32 cellular contexts compared by ENCODE assay signal in the genomic region with DNA sequence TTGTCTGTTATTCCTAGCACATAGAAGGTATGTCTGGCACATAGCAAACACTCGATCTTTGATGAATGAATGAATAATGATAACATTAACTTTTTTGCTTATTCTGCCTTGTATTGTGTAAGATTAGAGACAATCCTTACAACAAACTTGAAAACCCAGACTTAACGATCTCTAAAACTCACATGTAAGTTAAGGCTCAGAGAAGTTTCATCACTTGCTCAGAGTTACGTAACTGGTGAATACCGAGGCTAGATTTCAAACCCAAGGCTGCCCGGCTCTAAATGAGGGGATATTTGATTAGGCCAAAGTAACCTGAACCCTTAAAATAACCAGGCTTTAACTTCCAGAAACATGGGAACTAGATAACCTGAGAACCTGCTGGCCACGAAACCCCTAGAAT. TPM values are rescaled to one million over a fixed set of nuclear protein-coding genes. Genes with fewer than 3 reads are reported as not detected.
"Had no signal": no experiment of that assay in that cellular context is flagged by ENCODE, and none has a peak within 500 bp of the region (broad histone marks: within the 10 kb centered on the region; RNA-seq: fewer than 3 reads in every experiment).

No MANE protein-coding gene starts in this region.

- H3K4me1 ChIP-seq: prostate gland, sigmoid colon, uterus had no signal

- H3K9me3 ChIP-seq: ovary, prostate gland, sigmoid colon, uterus had no signal

- H3K4me3 ChIP-seq: coronary artery, dorsolateral prefrontal cortex, ovary, prostate gland, sigmoid colon, uterus had no signal

- DNase-seq: activated CD4-positive, alpha-beta T cell treated with anti-CD3 and anti-CD28 coated beads for 48 hours; activated CD4-positive, alpha-beta T cell treated with anti-CD3 and anti-CD28 coated beads, Interleukin-2, amount 50 U/mL, for 48 hours; activated CD8-positive, alpha-beta memory T cell treated with anti-CD3 and anti-CD28 coated beads for 24 hours; activated gamma-delta T cell; activated naive CD4-positive, alpha-beta T cell treated with anti-CD3 and anti-CD28 coated beads, Interleukin-2, amount 10 ng/mL, durations not matched to agents 7 days and 5 days; activated naive CD8-positive, alpha-beta T cell treated with anti-CD3 and anti-CD28 coated beads, Interleukin-2, amount 10 ng/mL, durations not matched to agents 7 days and 5 days; amniotic stem cell; brain microvascular endothelial cell; dorsolateral prefrontal cortex; effector memory CD4-positive, alpha-beta T cell; head of caudate nucleus; hippocampal formation; left colon; naive B cell; nephron progenitor cell; ovary; retina; sigmoid colon; small intestine; stimulated activated CD4-positive, alpha-beta T cell treated with anti-CD3 and anti-CD28 coated beads, Interleukin-4, amount 100 ng/mL, for 24 hours; substantia nigra; T-helper 9 cell; uterus; WERI-Rb-1 had no signal

- H3K27ac ChIP-seq: brain microvascular endothelial cell, coronary artery, dorsolateral prefrontal cortex, ovary, prostate gland, sigmoid colon, uterus, WERI-Rb-1 had no signal

- H3K27me3 ChIP-seq: brain microvascular endothelial cell, ovary had no signal

- H3K36me3 ChIP-seq: brain microvascular endothelial cell, ovary, prostate gland, sigmoid colon, uterus, WERI-Rb-1 had no signal

- FAIRE-seq: astrocyte, keratinocyte, small intestine had no signal

- ATAC-seq: activated CD4-positive, CD25-positive, alpha-beta regulatory T cell treated with anti-CD3 and anti-CD28 coated beads, Interleukin-2, amount 50 U/mL, for 24 hours; left colon; stimulated activated effector memory CD8-positive, alpha-beta T cell treated with anti-CD3 and anti-CD28 coated beads, Interleukin-12 subunit alpha, Interleukin-12 subunit beta, amount 100 ng/mL, for 72 hours had no signal

RNA-seq across cellular contexts. Expression of a gene that starts 22.3 kb away (rescaled TPM):
- total RNA-seq: activated naive CD8-positive, alpha-beta T cell treated with anti-CD3 and anti-CD28 coated beads, Interleukin-2, amount 10 ng/mL, durations not matched to agents 7 days and 5 days; epithelial cell of proximal tubule had no signal
- polyA plus RNA-seq: liver, ovary had no signal
